In genomic region chr6:36125575-36125974, GRCh38 we compare ENCODE assay signal across 1 cellular context.
TF ChIP-seq lines count a peak whose summit lies in the region.

No MANE protein-coding gene starts in this region.

TF ChIP-seq in K562, 482 proteins besides CTCF, POLR2A, EP300 and RAD21 (continued from another document):
- TF ChIP-seq FOXO4 (CRISPR knock-in tag; IDR thresholded peaks at IDR 0.05) = no peak
- no peak for TF ChIP-seq KDM2B (CRISPR knock-in tag; IDR thresholded peaks at IDR 0.05)
- no peak for TF ChIP-seq TAF7 (tag; IDR thresholded peaks at IDR 0.05)
- no peak for TF ChIP-seq POLR2G (IDR thresholded peaks at IDR 0.05; ENCODE audit: low read depth, low read length)
- TF ChIP-seq PRMT5 (CRISPR knock-in tag; IDR thresholded peaks at IDR 0.05) = no peak
- TF ChIP-seq ZKSCAN1 (IDR thresholded peaks at IDR 0.05; ENCODE audit: low read depth, low read length) = peak; percentile 91
- no peak for TF ChIP-seq ZNF253 (CRISPR knock-in tag; conservative IDR thresholded peaks at IDR 0.05)
- TF ChIP-seq ESRRB (CRISPR knock-in tag; IDR thresholded peaks at IDR 0.05; ENCODE audit: borderline replicate concordance) = no peak
